1 cellular context compared by ENCODE assay signal in the genomic region with DNA sequence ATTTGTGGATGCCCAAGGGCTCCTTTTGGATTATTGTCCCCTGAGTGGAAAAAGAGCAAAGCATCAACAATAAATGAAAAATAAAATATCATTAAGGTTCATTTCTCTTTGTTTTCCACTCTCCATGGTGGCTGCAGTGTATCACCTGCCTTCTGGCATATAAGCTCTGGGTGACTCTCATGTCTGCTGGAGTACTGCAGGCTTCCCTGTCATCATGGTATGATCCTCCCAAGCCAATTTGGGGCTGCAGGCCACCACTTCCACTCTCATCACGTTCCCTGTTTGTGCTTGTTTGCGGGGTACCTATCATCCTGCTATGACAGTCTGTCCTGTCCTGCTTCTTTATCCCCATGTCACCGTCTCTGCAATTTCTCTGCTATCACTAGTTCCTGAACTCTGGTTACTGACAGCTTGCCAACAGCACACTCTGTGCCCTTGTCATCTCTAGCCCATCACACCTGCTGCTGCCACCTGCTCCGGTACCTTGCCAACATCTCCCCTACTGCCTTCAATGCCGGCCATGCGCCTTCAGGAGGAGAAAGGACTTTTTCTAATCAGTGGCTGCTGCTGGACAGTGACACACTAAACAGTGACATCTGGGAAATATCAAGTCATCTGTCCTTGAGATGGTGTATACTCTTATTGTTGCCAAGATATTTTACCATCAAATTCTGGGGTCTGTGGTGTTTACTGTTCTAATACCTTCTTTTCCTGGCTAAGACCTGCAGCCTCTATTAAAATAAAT.
TF ChIP-seq lines count a peak whose summit lies in the region.

No MANE protein-coding gene starts in this region.

TF ChIP-seq in K562, 482 proteins besides CTCF, POLR2A, EP300 and RAD21:
- TF ChIP-seq ZNF507 (tag; conservative IDR thresholded peaks at IDR 0.05) (no peak), FIP1L1 (IDR thresholded peaks at IDR 0.05; ENCODE audit: low read depth, low read length, poor library complexity, severe bottlenecking) (no peak), CBFA2T3 (IDR thresholded peaks at IDR 0.05) (no peak), KLF6 (CRISPR knock-in tag; IDR thresholded peaks at IDR 0.05; ENCODE audit: borderline replicate concordance) (no peak), NR1H2 (CRISPR knock-in tag; IDR thresholded peaks at IDR 0.05) (no peak)
